12 cellular contexts compared by ENCODE assay signal in genomic region chr16:2257726-2258125, GRCh38. TPM values are rescaled to one million over a fixed set of nuclear protein-coding genes. Genes with fewer than 3 reads are reported as not detected.
DNase-seq lines count a peak whose midpoint lies in the region; ATAC-seq and TF ChIP-seq lines count a peak whose summit lies in the region.
"Had no signal": no experiment of that assay in that cellular context is flagged by ENCODE, and none has a peak within 500 bp of the region (broad histone marks: within the 10 kb centered on the region; RNA-seq: fewer than 3 reads in every experiment).

No MANE protein-coding gene starts in this region.

- no peaks in the 10 kb centered on the region for H3K27me3 Mint-ChIP-seq in activated CD4-positive, alpha-beta T cell treated with anti-CD3 and anti-CD28 coated beads for 36 hours
- no peaks in the 10 kb centered on the region for H3K27me3 Mint-ChIP-seq in natural killer cell treated with Interleukin-12 subunit alpha and Interleukin-12 subunit beta and Interleukin-15 and Interleukin-18, amount 100 ng/mL, for 72 hours
- H3K27me3 Mint-ChIP-seq in natural killer cell (ENCODE audit: low read depth in 2 of 2) (no peaks in the 10 kb centered on the region), neural crest cell (ENCODE audit: low read depth) (no peaks in the 10 kb centered on the region)
- H3K27me3 Mint-ChIP-seq: CD8-positive, alpha-beta memory T cell had no signal

- intact Hi-C loops in activated CD4-positive, alpha-beta T cell treated with anti-CD3 and anti-CD28 coated beads for 36 hours (cut with DNase I, micrococcal nuclease): no loop called here
- intact Hi-C loops in natural killer cell (cut with micrococcal nuclease): no loop called here

- peaks cover 77% of the 10 kb centered on the region for H3K36me3 Mint-ChIP-seq in activated CD4-positive, alpha-beta T cell treated with anti-CD3 and anti-CD28 coated beads for 36 hours (ENCODE audit: low read depth)
- peaks cover 21% of the 10 kb centered on the region for H3K36me3 Mint-ChIP-seq in natural killer cell treated with Interleukin-12 subunit alpha and Interleukin-12 subunit beta and Interleukin-15 and Interleukin-18, amount 100 ng/mL, for 72 hours
- peaks cover 6% of the 10 kb centered on the region for H3K36me3 Mint-ChIP-seq in natural killer cell
- peaks cover 33% of the 10 kb centered on the region for H3K36me3 Mint-ChIP-seq in neural crest cell (ENCODE audit: low read depth)

- POLR2A ChIA-PET in activated CD4-positive, alpha-beta T cell treated with anti-CD3 and anti-CD28 coated beads for 36 hours (lab: Charles Lee): interaction anchor here (0.5 kb wide), 1 partner anchor 256 kb away, joined by 3 read pairs; no protein-coding TSS in a partner anchor

- H3K4me3 Mint-ChIP-seq in activated CD4-positive, alpha-beta T cell treated with anti-CD3 and anti-CD28 coated beads for 36 hours: no peak overlapping the region
- no peak overlapping the region for H3K4me3 Mint-ChIP-seq in natural killer cell treated with Interleukin-12 subunit alpha and Interleukin-12 subunit beta and Interleukin-15 and Interleukin-18, amount 100 ng/mL, for 72 hours
- no peak overlapping the region for H3K4me3 Mint-ChIP-seq in natural killer cell
- H3K4me3 Mint-ChIP-seq in neural crest cell: peak overlapping the region; percentile 18
- H3K4me3 Mint-ChIP-seq: HFFc6 had no signal

- CTCF ChIA-PET in activated CD4-positive, alpha-beta T cell treated with anti-CD3 and anti-CD28 coated beads for 36 hours (lab: Charles Lee): interaction anchor here (0.9 kb wide), 1 partner anchor 43 kb away, joined by 3 read pairs; the partner anchor contains the start of gene PGP

- DNase-seq in activated CD4-positive, alpha-beta T cell treated with anti-CD3 and anti-CD28 coated beads for 36 hours: no peak
- DNase-seq in activated CD4-positive, alpha-beta T cell treated with anti-CD3 and anti-CD28 coated beads, Interleukin-2, amount 50 U/mL, for 48 hours: no peak
- DNase-seq in natural killer cell treated with Interleukin-12 subunit alpha and Interleukin-12 subunit beta and Interleukin-15 and Interleukin-18, amount 100 ng/mL, for 72 hours (ENCODE audit: low spot score): peak; percentile 3
- no peak for DNase-seq in natural killer cell
- no peak for DNase-seq in neural crest cell (ENCODE audit: low read depth, low spot score)
- no peak for DNase-seq in activated CD4-positive, CD25-positive, alpha-beta regulatory T cell treated with anti-CD3 and anti-CD28 coated beads, Interleukin-2, amount 50 U/mL, for 72 hours
- DNase-seq in ACHN: no peak
- DNase-seq: AML-193, Caco-2, HCEC 1CT, HFFc6 had no signal

- no peaks in the 10 kb centered on the region for H3K4me1 Mint-ChIP-seq in activated CD4-positive, alpha-beta T cell treated with anti-CD3 and anti-CD28 coated beads for 36 hours
- peaks cover 0 to 1% of the 10 kb centered on the region in 2 donors for H3K4me1 Mint-ChIP-seq in natural killer cell treated with Interleukin-12 subunit alpha and Interleukin-12 subunit beta and Interleukin-15 and Interleukin-18, amount 100 ng/mL, for 72 hours (ENCODE audit: low read depth in 2 of 2)
- H3K4me1 Mint-ChIP-seq in natural killer cell (peaks cover 0 to 10% of the 10 kb centered on the region in 2 donors), neural crest cell (no peaks in the 10 kb centered on the region)
- H3K4me1 Mint-ChIP-seq: CD8-positive, alpha-beta memory T cell had no signal

- peak overlapping the region; percentile 19 for H3K27ac Mint-ChIP-seq in activated CD4-positive, alpha-beta T cell treated with anti-CD3 and anti-CD28 coated beads for 36 hours
- no peak overlapping the region for H3K27ac Mint-ChIP-seq in natural killer cell treated with Interleukin-12 subunit alpha and Interleukin-12 subunit beta and Interleukin-15 and Interleukin-18, amount 100 ng/mL, for 72 hours
- H3K27ac Mint-ChIP-seq in natural killer cell: no peak overlapping the region
- peak overlapping the region; percentile 12 for H3K27ac Mint-ChIP-seq in neural crest cell (ENCODE audit: unreplicated experiment)
- H3K27ac Mint-ChIP-seq: HFFc6 had no signal

- in situ Hi-C loops in ACHN (cut with HindIII; ENCODE audit: low pct_ligation_motif_present, low pct_unique_long_range_greater_than_20kb, low sequenced_read_pairs): no loop called here

- TF ChIP-seq CTCF in natural killer cell (IDR thresholded peaks at IDR 0.05): no peak
- TF ChIP-seq CTCF in neural crest cell (conservative IDR thresholded peaks at IDR 0.05): no peak

- H3K9me3 Mint-ChIP-seq in activated CD4-positive, alpha-beta T cell treated with anti-CD3 and anti-CD28 coated beads for 36 hours (ENCODE audit: low read depth): no peaks in the 10 kb centered on the region
- no peaks in the 10 kb centered on the region for H3K9me3 Mint-ChIP-seq in natural killer cell treated with Interleukin-12 subunit alpha and Interleukin-12 subunit beta and Interleukin-15 and Interleukin-18, amount 100 ng/mL, for 72 hours
- H3K9me3 Mint-ChIP-seq in natural killer cell: no peaks in the 10 kb centered on the region
- no peaks in the 10 kb centered on the region for H3K9me3 Mint-ChIP-seq in neural crest cell
- H3K9me3 Mint-ChIP-seq: CD8-positive, alpha-beta memory T cell; HFFc6 had no signal

- ATAC-seq in activated CD4-positive, alpha-beta T cell treated with anti-CD3 and anti-CD28 coated beads for 36 hours: no peak
- ATAC-seq in natural killer cell treated with Interleukin-12 subunit alpha and Interleukin-12 subunit beta and Interleukin-15 and Interleukin-18, amount 100 ng/mL, for 72 hours: no peak
- ATAC-seq in natural killer cell: no peak

RNA-seq across cellular contexts. Expression of gene ECI1, which starts 6.3 kb away (rescaled TPM):
- 10 to 100 TPM; 23.0 to 41.0 TPM for total RNA-seq in activated CD4-positive, alpha-beta T cell treated with anti-CD3 and anti-CD28 coated beads for 36 hours
- total RNA-seq in natural killer cell treated with Interleukin-12 subunit alpha and Interleukin-12 subunit beta and Interleukin-15 and Interleukin-18, amount 100 ng/mL, for 72 hours: 10 to 100 TPM; 29.1 to 51.1 TPM
- total RNA-seq in natural killer cell: 10 to 100 TPM; 14.6 to 19.2 (median 19.0) TPM
- total RNA-seq in neural crest cell: 71.9 and 79.2 TPM in 2 replicates

RNA-seq across cellular contexts. Expression of gene RNPS1, which starts 10.2 kb away (rescaled TPM):
- total RNA-seq in activated CD4-positive, alpha-beta T cell treated with anti-CD3 and anti-CD28 coated beads for 36 hours: 100 to 1,000 TPM; 327 to 445 TPM
- 100 to 1,000 TPM; 256 to 334 TPM for total RNA-seq in natural killer cell treated with Interleukin-12 subunit alpha and Interleukin-12 subunit beta and Interleukin-15 and Interleukin-18, amount 100 ng/mL, for 72 hours
- total RNA-seq in natural killer cell (100 to 1,000 TPM; 269 to 284 (median 273) TPM), neural crest cell (390 and 420 TPM in 2 replicates)

RNA-seq across cellular contexts. Expression of gene DNASE1L2, which starts 21.5 kb away (rescaled TPM):
- total RNA-seq in activated CD4-positive, alpha-beta T cell treated with anti-CD3 and anti-CD28 coated beads for 36 hours: under 1 TPM; 0.51 to 0.55 TPM
- total RNA-seq in natural killer cell treated with Interleukin-12 subunit alpha and Interleukin-12 subunit beta and Interleukin-15 and Interleukin-18, amount 100 ng/mL, for 72 hours: 1 to 10 TPM in 1 of 2 donors, under 1 TPM in 1; 0.88 to 3.5 TPM
- total RNA-seq in natural killer cell (1 to 10 TPM in 1 of 3 donors, under 1 TPM in 2; 0.19 to 1.4 (median 0.77) TPM), neural crest cell (1.6 and 2.6 TPM in 2 replicates)

RNA-seq across cellular contexts. Expression of gene E4F1, which starts 34.3 kb away (rescaled TPM):
- 10 to 100 TPM; 18.0 to 18.6 TPM for total RNA-seq in activated CD4-positive, alpha-beta T cell treated with anti-CD3 and anti-CD28 coated beads for 36 hours
- 10 to 100 TPM; 27.5 to 51.8 TPM for total RNA-seq in natural killer cell treated with Interleukin-12 subunit alpha and Interleukin-12 subunit beta and Interleukin-15 and Interleukin-18, amount 100 ng/mL, for 72 hours
- total RNA-seq in natural killer cell (10 to 100 TPM; 43.6 to 45.7 (median 45.7) TPM), neural crest cell (37.5 and 38.9 TPM in 2 replicates)

RNA-seq across cellular contexts. Expression of gene PGP, which starts 43.1 kb away (rescaled TPM):
- 10 to 100 TPM; 11.5 to 15.0 TPM for total RNA-seq in activated CD4-positive, alpha-beta T cell treated with anti-CD3 and anti-CD28 coated beads for 36 hours
- total RNA-seq in natural killer cell treated with Interleukin-12 subunit alpha and Interleukin-12 subunit beta and Interleukin-15 and Interleukin-18, amount 100 ng/mL, for 72 hours: 10 to 100 TPM; 18.8 to 39.8 TPM
- total RNA-seq in natural killer cell (10 to 100 TPM in 2 of 3 donors, 1 to 10 TPM in 1; 9.7 to 12.8 (median 12.4) TPM), neural crest cell (47.3 and 50.2 TPM in 2 replicates)

Comparison
In these comparisons a context has a peak if more than half of its experiments do, and no peak if none do; other contexts are left out.
1. H3K27ac Mint-ChIP-seq: peak in activated CD4-positive, alpha-beta T cell treated with anti-CD3 and anti-CD28 coated beads for 36 hours (single experiment) and neural crest cell (single experiment); none in natural killer cell treated with Interleukin-12 subunit alpha and Interleukin-12 subunit beta and Interleukin-15 and Interleukin-18, amount 100 ng/mL, for 72 hours (0 of 2) and natural killer cell (0 of 2).